In the genomic region with DNA sequence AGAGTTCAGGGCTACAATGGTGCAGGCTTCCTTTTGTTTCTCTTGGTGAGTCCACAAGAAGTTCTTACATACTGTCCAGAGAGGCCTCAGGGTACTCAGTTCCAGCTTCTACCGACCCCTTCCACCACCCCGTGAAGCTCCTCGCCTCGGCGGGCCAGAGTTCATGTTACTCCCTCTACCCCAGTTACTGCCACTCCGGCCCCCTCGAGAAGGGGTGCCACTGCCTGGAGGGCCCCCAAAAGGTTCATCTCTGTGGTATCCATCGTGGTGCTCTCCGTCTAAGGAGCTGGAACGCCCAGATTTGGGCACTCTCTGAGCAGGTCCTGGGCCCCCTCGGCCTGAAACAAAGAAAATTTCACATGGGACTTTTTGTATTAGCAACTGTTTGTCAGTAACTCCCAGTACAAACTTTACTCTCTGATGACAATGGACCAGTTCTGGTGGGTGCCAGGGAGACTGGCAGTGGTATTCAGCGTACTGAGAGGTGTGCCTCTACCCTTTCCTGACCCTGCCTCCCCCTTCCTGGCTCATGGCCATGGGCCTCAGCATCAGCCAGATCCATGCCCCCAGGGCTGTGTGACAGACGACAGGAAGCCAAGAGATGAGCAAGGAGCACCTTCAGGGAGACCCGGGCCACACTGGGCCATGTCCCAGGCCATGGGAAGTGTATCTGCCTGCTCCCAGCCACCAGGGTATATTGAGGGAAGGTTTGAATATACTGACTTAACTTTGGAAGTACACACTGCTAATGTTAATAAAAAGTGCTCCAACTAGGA, we compare ENCODE assay signal across 21 cellular contexts. TPM values are rescaled to one million over a fixed set of nuclear protein-coding genes. Genes with fewer than 3 reads are reported as not detected.
DNase-seq lines count a peak whose midpoint lies in the region; ATAC-seq, FAIRE-seq and TF ChIP-seq lines count a peak whose summit lies in the region.
"Had no signal": no experiment of that assay in that cellular context is flagged by ENCODE, and none has a peak within 500 bp of the region (broad histone marks: within the 10 kb centered on the region; RNA-seq: fewer than 3 reads in every experiment).

No MANE protein-coding gene starts in this region.

- no peak for DNase-seq in activated naive CD4-positive, alpha-beta T cell treated with anti-CD3 and anti-CD28 coated beads, Interleukin-2, amount 50 U/mL, for 72 hours (ENCODE audit: low spot score in 2 of 2)
- DNase-seq in activated naive CD4-positive, alpha-beta T cell (lab: John Stamatoyannopoulos, UW) = no peak
- DNase-seq in T-helper 17 cell = no peak
- no peak for DNase-seq in fibroblast of lung (ENCODE audit: low read depth in 2 of 2)
- no peak for DNase-seq in frontal cortex (ENCODE audit: low spot score in 2 of 2)
- no peak for DNase-seq in C1 segment of cervical spinal cord (lab: John Stamatoyannopoulos, UW)
- DNase-seq: ACHN; CD4-positive, alpha-beta T cell; MM.1S; NCI-H187; NCI-H510A; retina; SHP77 treated with DMSO at 0.1 percent for 48 hours; stimulated activated CD4-positive, alpha-beta T cell treated with anti-CD3 and anti-CD28 coated beads, Interleukin-15, amount 100 ng/mL, for 24 hours had no signal

- H3K36me3 ChIP-seq in fibroblast of lung (ENCODE audit: control insufficient read depth, insufficient read depth, low read length) = peaks cover 6% of the 10 kb centered on the region
- H3K36me3 ChIP-seq in subcutaneous abdominal adipose tissue (ENCODE audit: control insufficient read depth in 5 of 5, insufficient read depth in 5 of 5, low read length in 5 of 5) = peaks cover 0 to 44% (median 28%) of the 10 kb centered on the region in 5 donors

- H3K79me2 ChIP-seq in fibroblast of lung (ENCODE audit: control insufficient read depth, insufficient read depth, low read length) = peaks cover 9% of the 10 kb centered on the region

- H3K27ac Mint-ChIP-seq in activated naive CD4-positive, alpha-beta T cell treated with anti-CD3 and anti-CD28 coated beads, Interleukin-2, amount 50 U/mL, for 72 hours = peak overlapping the region; percentile 36 to 50
- peak overlapping the region; percentile 75 for H3K27ac Mint-ChIP-seq in T-helper 17 cell
- H3K27ac Mint-ChIP-seq: activated naive CD8-positive, alpha-beta T cell; CD4-positive, alpha-beta T cell; stimulated activated naive CD8-positive, alpha-beta T cell treated with anti-CD3 and anti-CD28 coated beads, Interleukin-15, Interleukin-2, amounts not matched to agents 100 ng/mL and 50 ng/mL, for 24 hours had no signal

- H3K4me1 Mint-ChIP-seq in T-helper 17 cell = peaks cover 24% of the 10 kb centered on the region

- H3K4me3 ChIP-seq in fibroblast of lung (replicated peaks in 1 of 4; ENCODE audit: control extremely low read depth in 1 of 4, insufficient read depth in 1 of 4, low read depth in 3 of 4, low read length in 4 of 4) (no peak overlapping the region), subcutaneous abdominal adipose tissue (ENCODE audit: low read depth in 1 of 5, low read length in 5 of 5) (no peak overlapping the region)
- H3K4me3 ChIP-seq: cardiac muscle cell had no signal

- H3K4me1 ChIP-seq in fibroblast of lung (ENCODE audit: control insufficient read depth, extremely low read depth, insufficient read depth, low read length) (no peaks in the 10 kb centered on the region), subcutaneous abdominal adipose tissue (ENCODE audit: control insufficient read depth in 5 of 5, insufficient read depth in 5 of 5, low read length in 5 of 5) (peaks cover 7 to 76% (median 48%) of the 10 kb centered on the region in 5 donors)

- H3K27ac ChIP-seq in fibroblast of lung (ENCODE audit: insufficient read depth, low read length) (peak overlapping the region; percentile 51), subcutaneous abdominal adipose tissue (ENCODE audit: low read depth, low read length) (peak overlapping the region; percentile 67)
- H3K27ac ChIP-seq: cardiac muscle cell had no signal

- peaks cover 16 to 30% of the 10 kb centered on the region in 2 donors for H3K36me3 Mint-ChIP-seq in activated naive CD4-positive, alpha-beta T cell treated with anti-CD3 and anti-CD28 coated beads, Interleukin-2, amount 50 U/mL, for 72 hours
- peaks cover 3% of the 10 kb centered on the region for H3K36me3 Mint-ChIP-seq in T-helper 17 cell (ENCODE audit: low read depth)

- no peak for TF ChIP-seq CTCF in fibroblast of lung (conservative IDR thresholded peaks at IDR 0.05 in 1 of 2, IDR thresholded peaks at IDR 0.05 in 1 of 2; ENCODE audit: low read depth in 1 of 2, low read length in 2 of 2)

- no peak for ATAC-seq in activated naive CD4-positive, alpha-beta T cell treated with anti-CD3 and anti-CD28 coated beads, Interleukin-2, amount 50 U/mL, for 72 hours
- no peak for ATAC-seq in T-helper 17 cell
- no peak for ATAC-seq in GM19395 (IDR thresholded peaks at IDR 0.05; ENCODE audit: unreplicated experiment)
- ATAC-seq: activated CD4-positive, CD25-positive, alpha-beta regulatory T cell treated with anti-CD3 and anti-CD28 coated beads, Interleukin-2, amount 50 U/mL, for 24 hours had no signal

- no peak overlapping the region for H2AFZ ChIP-seq in fibroblast of lung (ENCODE audit: low read length)

- H3K27me3 Mint-ChIP-seq in T-helper 17 cell = no peaks in the 10 kb centered on the region
- H3K27me3 Mint-ChIP-seq: activated naive CD8-positive, alpha-beta T cell; CD4-positive, alpha-beta T cell; stimulated activated naive CD8-positive, alpha-beta T cell treated with anti-CD3 and anti-CD28 coated beads, Interleukin-15, Interleukin-2, amounts not matched to agents 100 ng/mL and 50 ng/mL, for 24 hours had no signal

- FAIRE-seq in frontal cortex (lab: Jason Lieb, UNC) = no peak
- FAIRE-seq: islet of Langerhans had no signal

- H3K27me3 ChIP-seq in fibroblast of lung (ENCODE audit: control insufficient read depth, insufficient read depth, low read length) (no peaks in the 10 kb centered on the region), subcutaneous abdominal adipose tissue (ENCODE audit: control insufficient read depth in 5 of 5, insufficient read depth in 4 of 5, low read length in 5 of 5) (no peaks in the 10 kb centered on the region)
- H3K27me3 ChIP-seq: cardiac muscle cell had no signal

- H4K20me1 ChIP-seq in fibroblast of lung (ENCODE audit: control insufficient read depth, extremely low read depth, insufficient read depth, low read length) = no peaks in the 10 kb centered on the region

- H3K9ac ChIP-seq in fibroblast of lung (ENCODE audit: insufficient read depth, low read length) (no peak overlapping the region), subcutaneous abdominal adipose tissue (ENCODE audit: low read length in 5 of 5) (no peak overlapping the region)

- H3K4me2 ChIP-seq in fibroblast of lung (ENCODE audit: extremely low read depth, insufficient read depth, low read length) = no peak overlapping the region

- no peaks in the 10 kb centered on the region for H3K9me3 ChIP-seq in T-helper 17 cell (ENCODE audit: control insufficient read depth, low read length, poor library complexity, severe bottlenecking)
- H3K9me3 ChIP-seq in fibroblast of lung (ENCODE audit: control insufficient read depth, insufficient read depth, low read depth, low read length) = no peaks in the 10 kb centered on the region
- H3K9me3 ChIP-seq in subcutaneous abdominal adipose tissue (ENCODE audit: control insufficient read depth in 5 of 5, low read length in 5 of 5) = no peaks in the 10 kb centered on the region

- H3K4me3 Mint-ChIP-seq in T-helper 17 cell = no peak overlapping the region
- H3K4me3 Mint-ChIP-seq: activated naive CD8-positive, alpha-beta T cell; CD4-positive, alpha-beta T cell; stimulated activated naive CD8-positive, alpha-beta T cell treated with anti-CD3 and anti-CD28 coated beads, Interleukin-15, Interleukin-2, amounts not matched to agents 100 ng/mL and 50 ng/mL, for 24 hours had no signal

- H3K9me3 Mint-ChIP-seq in activated naive CD4-positive, alpha-beta T cell treated with anti-CD3 and anti-CD28 coated beads, Interleukin-2, amount 50 U/mL, for 72 hours = no peaks in the 10 kb centered on the region
- H3K9me3 Mint-ChIP-seq: CD4-positive, alpha-beta T cell; stimulated activated naive CD8-positive, alpha-beta T cell treated with anti-CD3 and anti-CD28 coated beads, Interleukin-15, Interleukin-2, amounts not matched to agents 100 ng/mL and 50 ng/mL, for 24 hours had no signal

RNA-seq across cellular contexts. Expression of gene SFT2D3, which starts 5.1 kb away (rescaled TPM):
- 1 to 10 TPM; 2.6 to 3.5 TPM for total RNA-seq in activated naive CD4-positive, alpha-beta T cell treated with anti-CD3 and anti-CD28 coated beads, Interleukin-2, amount 50 U/mL, for 72 hours
- total RNA-seq in T-helper 17 cell (1 to 10 TPM; 5.9 to 6.0 TPM), fibroblast of lung (4.1 and 5.1 TPM in 2 replicates), frontal cortex (10.2 TPM)
- polyA plus RNA-seq in fibroblast of lung = 3.6 and 5.5 TPM in 2 replicates
- polyA plus RNA-seq in fibroblast of lung (2012) = not detected in 2 replicates
- 0.74 and 0.75 TPM in 2 replicates for polyA minus RNA-seq in fibroblast of lung (ENCODE audit: low replicate concordance)

RNA-seq across cellular contexts. Expression of gene LIMS2, which starts 31.1 kb away (rescaled TPM):
- 10 to 100 TPM in 1 of 2 donors, 1 to 10 TPM in 1; 8.1 to 15.5 TPM for total RNA-seq in activated naive CD4-positive, alpha-beta T cell treated with anti-CD3 and anti-CD28 coated beads, Interleukin-2, amount 50 U/mL, for 72 hours
- total RNA-seq in T-helper 17 cell (1 to 10 TPM; 2.9 to 7.7 TPM), fibroblast of lung (0.51 and 1.8 TPM in 2 replicates), frontal cortex (1.2 TPM)
- polyA plus RNA-seq in fibroblast of lung = 3.0 and 17.3 TPM in 2 replicates
- 9.7 and 42.5 TPM in 2 replicates for polyA plus RNA-seq in fibroblast of lung (2012)
- 29.9 and 125 TPM in 2 replicates for polyA minus RNA-seq in fibroblast of lung (ENCODE audit: low replicate concordance)
